8 cellular contexts compared by ENCODE assay signal in genomic region chr17:67824735-67825626, GRCh38. TPM values are rescaled to one million over a fixed set of nuclear protein-coding genes. Genes with fewer than 3 reads are reported as not detected.
DNase-seq lines count a peak whose midpoint lies in the region; TF ChIP-seq lines count a peak whose summit lies in the region.

TSS of gene BPTF (plus strand) at chr17:67825503. CDS start at chr17:67825725, 222 bp downstream.

- H3K79me2 ChIP-seq in Loucy (ENCODE audit: insufficient read depth, low read length) = peaks cover 44% of the 10 kb centered on the region

- TF ChIP-seq CTCF in Loucy (conservative IDR thresholded peaks at IDR 0.05; ENCODE audit: low read length) = peak; percentile 74
- TF ChIP-seq CTCF in foreskin fibroblast (IDR thresholded peaks at IDR 0.05; ENCODE audit: low read depth, low read length) = peak; percentile 68

- peaks cover 5% of the 10 kb centered on the region; the same call in 1 of the 2 replicates for H3F3A ChIP-seq in Loucy (ENCODE audit: low read depth)

- peak; percentile 88 for DNase-seq in G401 (ENCODE audit: low spot score)
- DNase-seq in H7 = peak; percentile 96
- DNase-seq in SHP77 treated with DMSO at 0.1 percent for 48 hours (lab: John Stamatoyannopoulos, UW) = peak; percentile 61
- DNase-seq in activated gamma-delta T cell (lab: John Stamatoyannopoulos, UW) = peak; percentile 86
- DNase-seq in foreskin fibroblast = peak; percentile 91 to 96

- H3K27me3 ChIP-seq in H7 (ENCODE audit: control insufficient read depth, insufficient read depth, low read length) (no peaks in the 10 kb centered on the region), Loucy (ENCODE audit: insufficient read depth, low read length, poor library complexity, severe bottlenecking) (peaks cover 4% of the 10 kb centered on the region), neuron (ENCODE audit: insufficient read depth, low read length) (no peaks in the 10 kb centered on the region), subcutaneous abdominal adipose tissue (ENCODE audit: control insufficient read depth in 5 of 5, insufficient read depth in 4 of 5, low read length in 5 of 5) (no peaks in the 10 kb centered on the region)

- H3K4me2 ChIP-seq in Loucy (ENCODE audit: low read depth, low read length, poor library complexity, severe bottlenecking) = peak within 1 kb of the TSS; percentile 99

- H3K9me2 ChIP-seq in Loucy (replicated peaks; ENCODE audit: low read depth, low read length) = no peaks in the 10 kb centered on the region

- H3K36me3 ChIP-seq in H7 (replicated peaks; ENCODE audit: control insufficient read depth, insufficient read depth, low read length) (no peaks in the 10 kb centered on the region), Loucy (ENCODE audit: insufficient read depth, low read length) (no peaks in the 10 kb centered on the region), neuron (ENCODE audit: insufficient read depth, low read length) (no peaks in the 10 kb centered on the region), subcutaneous abdominal adipose tissue (ENCODE audit: control insufficient read depth in 5 of 5, insufficient read depth in 5 of 5, low read length in 5 of 5) (no peaks in the 10 kb centered on the region)

- H3K9ac ChIP-seq in Loucy (ENCODE audit: low read depth, low read length, poor library complexity, severe bottlenecking) = peak within 1 kb of the TSS; percentile 90
- H3K9ac ChIP-seq in subcutaneous abdominal adipose tissue (ENCODE audit: low read length in 5 of 5) = peak within 1 kb of the TSS in 4 of 5 donors; percentile 60 to 87 (median 84)

- no peak within 1 kb of the TSS for H3K27ac ChIP-seq in subcutaneous abdominal adipose tissue (ENCODE audit: low read depth, low read length)

- peaks cover 31% of the 10 kb centered on the region for H3K4me1 ChIP-seq in Loucy (ENCODE audit: insufficient read depth, low read length, poor library complexity, severe bottlenecking)
- H3K4me1 ChIP-seq in neuron (ENCODE audit: insufficient read depth, low read length) = peaks cover 19% of the 10 kb centered on the region
- peaks cover 0 to 39% (median 33%) of the 10 kb centered on the region in 5 donors for H3K4me1 ChIP-seq in subcutaneous abdominal adipose tissue (ENCODE audit: control insufficient read depth in 5 of 5, insufficient read depth in 5 of 5, low read length in 5 of 5)

- peak within 1 kb of the TSS; percentile 99 for H2AFZ ChIP-seq in Loucy (ENCODE audit: low read length)
- H2AFZ ChIP-seq in neuron (ENCODE audit: low read depth, low read length) = peak within 1 kb of the TSS; percentile 73

- H3K9me3 ChIP-seq in Loucy (ENCODE audit: insufficient read depth, low read depth, low read length) = no peaks in the 10 kb centered on the region
- no peaks in the 10 kb centered on the region for H3K9me3 ChIP-seq in neuron (ENCODE audit: low read length)
- H3K9me3 ChIP-seq in subcutaneous abdominal adipose tissue (ENCODE audit: control insufficient read depth in 5 of 5, low read length in 5 of 5) = no peaks in the 10 kb centered on the region

- in situ Hi-C loops in G401 (cut with HindIII; ENCODE audit: low sequenced_read_pairs) = no loop called here

- peaks cover 34% of the 10 kb centered on the region for H4K20me1 ChIP-seq in Loucy (ENCODE audit: insufficient read depth, low read length, poor library complexity, severe bottlenecking)

- H3K4me3 ChIP-seq in H7 (ENCODE audit: insufficient read depth, low read depth, low read length) = peak within 1 kb of the TSS; percentile 86
- peak within 1 kb of the TSS; percentile 98 for H3K4me3 ChIP-seq in Loucy (ENCODE audit: low read length, poor library complexity, severe bottlenecking)
- peak within 1 kb of the TSS; percentile 82 to 97 for H3K4me3 ChIP-seq in foreskin fibroblast (ENCODE audit: low read depth in 1 of 2, low read length in 2 of 2)
- H3K4me3 ChIP-seq in neuron (ENCODE audit: low read length) = peak within 1 kb of the TSS; percentile 71
- peak within 1 kb of the TSS; percentile 91 to 99 (median 95) for H3K4me3 ChIP-seq in subcutaneous abdominal adipose tissue (ENCODE audit: low read depth in 1 of 5, low read length in 5 of 5)

RNA-seq across cellular contexts. Expression of gene BPTF, which starts in this region (rescaled TPM):
- 25.5 TPM in 2 replicates for total RNA-seq in G401 (2014; rRNA removed; shearing (Covaris generic))
- total RNA-seq in H7 (2014; rRNA removed; shearing (Covaris generic)) = 52.2 and 65.2 TPM in 2 replicates
